Comparison of ENCODE assay signal across 25 cellular contexts in the genomic region with DNA sequence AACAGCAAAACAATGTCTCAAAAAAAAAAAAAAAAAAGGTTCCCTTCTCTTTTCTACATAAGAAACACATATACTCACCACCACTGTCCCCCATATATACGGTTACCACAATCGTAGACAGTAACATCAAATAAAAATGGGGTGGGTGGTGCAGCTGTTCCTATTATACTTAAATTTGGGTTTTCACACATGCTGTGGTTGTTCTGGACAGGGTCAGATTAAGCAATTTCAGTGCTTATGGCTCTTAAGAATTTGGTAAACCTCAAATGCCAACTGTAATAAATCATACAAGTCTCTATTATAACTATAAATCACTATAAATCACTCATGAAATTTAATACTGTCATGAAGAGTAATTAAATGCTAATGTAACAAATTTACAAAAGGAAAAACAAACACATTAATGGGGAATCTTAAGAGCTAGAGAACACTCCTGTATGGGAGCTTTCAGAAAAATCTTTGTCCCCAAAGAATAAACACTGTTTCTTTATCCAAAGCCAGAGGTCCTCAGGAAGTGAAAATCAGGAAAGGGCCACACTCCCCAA.
DNase-seq lines count a peak whose midpoint lies in the region; TF ChIP-seq lines count a peak whose summit lies in the region.
"Had no signal": no experiment of that assay in that cellular context is flagged by ENCODE, and none has a peak within 500 bp of the region (broad histone marks: within the 10 kb centered on the region; RNA-seq: fewer than 3 reads in every experiment).

No MANE protein-coding gene starts in this region.

- CTCF ChIA-PET in MCF 10A (lab: Yijun Ruan, JAX): interaction anchor here (1.0 to 1.2 kb wide), 2 partner anchors 10 to 153 kb away, joined by 3 read pairs; no protein-coding TSS in a partner anchor

- TF ChIP-seq CTCF in MCF 10A (IDR thresholded peaks at IDR 0.05; ENCODE audit: unreplicated experiment) (no peak), breast epithelium (IDR thresholded peaks at IDR 0.05) (no peak)

- H3K4me1 ChIP-seq in breast epithelium (peaks cover 0 to 9% of the 10 kb centered on the region in 2 donors), SJCRH30 (peaks cover 41% of the 10 kb centered on the region)

- H3K4me3 ChIP-seq in breast epithelium: no peak overlapping the region
- H3K4me3 ChIP-seq in SJCRH30: no peak overlapping the region
- H3K4me3 ChIP-seq in MG63: no peak overlapping the region
- H3K4me3 ChIP-seq: BLaER1 treated with 17β-estradiol and CSF1 and Interleukin-3, amounts not matched to agents 10 nM and 100 nM; GM23338 had no signal

- H3K9me3 ChIP-seq in breast epithelium (no peaks in the 10 kb centered on the region), SJCRH30 (replicated peaks) (0 out of 2 replicates have a peak, but pooled peaks cover 3% of the 10 kb centered on the region), MG63 (no peaks in the 10 kb centered on the region)
- H3K9me3 ChIP-seq: BLaER1 treated with 17β-estradiol and CSF1 and Interleukin-3, amounts not matched to agents 10 nM and 100 nM; SK-N-SH had no signal

- H3K36me3 ChIP-seq in breast epithelium: no peaks in the 10 kb centered on the region
- H3K36me3 ChIP-seq in SJCRH30: no peaks in the 10 kb centered on the region
- H3K36me3 ChIP-seq in MG63: no peaks in the 10 kb centered on the region

- POLR2A ChIA-PET in MCF 10A (lab: Yijun Ruan, JAX): interaction anchor here (0.7 to 0.8 kb wide), 2 partner anchors 21 to 178 kb away, joined by 3 read pairs; no protein-coding TSS in a partner anchor

- no peaks in the 10 kb centered on the region for H3K9me3 Mint-ChIP-seq in MCF 10A (ENCODE audit: unreplicated experiment)
- H3K9me3 Mint-ChIP-seq: CD4-positive, alpha-beta T cell had no signal

- peak overlapping the region; percentile 39 for H3K27ac Mint-ChIP-seq in MCF 10A (ENCODE audit: low read depth, unreplicated experiment)
- H3K27ac Mint-ChIP-seq: CD4-positive, alpha-beta T cell; GM23338; H9 had no signal

- H3K27me3 Mint-ChIP-seq in MCF 10A (ENCODE audit: insufficient read depth, unreplicated experiment): no peaks in the 10 kb centered on the region

- H3K4me1 Mint-ChIP-seq in MCF 10A (ENCODE audit: insufficient read depth, unreplicated experiment): peaks cover 42% of the 10 kb centered on the region

- no peak for TF ChIP-seq POLR2A in breast epithelium (IDR thresholded peaks at IDR 0.05)

- no peak for DNase-seq in MCF 10A (ENCODE audit: unreplicated experiment)
- no peak for DNase-seq in breast epithelium (ENCODE audit: low spot score in 2 of 2)
- DNase-seq in SJCRH30: peak; percentile 40 to 74
- DNase-seq in fibroblast of peridontal ligament (ENCODE audit: extremely low read depth): peak; percentile 42
- no peak for DNase-seq in NCI-H1417 treated with DMSO at 0.1 percent for 48 hours (lab: John Stamatoyannopoulos, UW)
- DNase-seq in MG63: no peak
- no peak for DNase-seq in activated effector memory CD4-positive, alpha-beta T cell treated with Interleukin-2 at 50 U/mL for 16 hours
- DNase-seq: AML-193; CD4-positive, alpha-beta T cell; DMS53; H9; KBM-7; NCI-H1105; NCI-H146; NCI-H1930; NCI-H2107; NCI-H446; NCI-H524 treated with DMSO at 0.1 percent for 48 hours; NCI-H82; NK-92 treated with Interleukin-12 subunit alpha and Interleukin-12 subunit beta, amount 100 ng/mL, for 24 hours; SIG-M5; SK-N-SH; SW 1271 had no signal

- no TSS peak for BruUV-seq in MCF 10A (replicated peaks; lab: Mats Ljungman, UMichigan)

- H3K4me3 Mint-ChIP-seq in MCF 10A (ENCODE audit: unreplicated experiment): no peak overlapping the region
- H3K4me3 Mint-ChIP-seq: CD4-positive, alpha-beta T cell; GM23338; H9 had no signal

- no peaks in the 10 kb centered on the region for H3K27me3 ChIP-seq in breast epithelium
- H3K27me3 ChIP-seq in SJCRH30: no peaks in the 10 kb centered on the region
- H3K27me3 ChIP-seq in MG63: no peaks in the 10 kb centered on the region
- H3K27me3 ChIP-seq: BLaER1 treated with 17β-estradiol and CSF1 and Interleukin-3, amounts not matched to agents 10 nM and 100 nM had no signal

- H3K27ac ChIP-seq in breast epithelium (no peak overlapping the region), SJCRH30 (peak overlapping the region; percentile 12; the same call in 1 of the 2 replicates)
- H3K27ac ChIP-seq: BLaER1 treated with 17β-estradiol and CSF1 and Interleukin-3, amounts not matched to agents 10 nM and 100 nM had no signal

- H3K36me3 Mint-ChIP-seq in MCF 10A (ENCODE audit: insufficient read depth, unreplicated experiment): peaks cover 12% of the 10 kb centered on the region

- intact Hi-C loops in MCF 10A (cut with micrococcal nuclease): no loop called here
- intact Hi-C loops in breast epithelium (cut with DNase I; ENCODE audit: low total_unique reads): no loop called here

Comparison
In these comparisons a context has a peak if more than half of its experiments do, and no peak if none do; other contexts are left out.
1. DNase-seq: peak in SJCRH30 (2 of 2) and fibroblast of peridontal ligament (single experiment); none in MCF 10A (single experiment), breast epithelium (0 of 2), NCI-H1417 treated with DMSO at 0.1 percent for 48 hours (single experiment), MG63 (single experiment) and activated effector memory CD4-positive, alpha-beta T cell treated with Interleukin-2 at 50 U/mL for 16 hours (single experiment).